Comparison of ENCODE assay signal across 11 cellular contexts in the genomic region with DNA sequence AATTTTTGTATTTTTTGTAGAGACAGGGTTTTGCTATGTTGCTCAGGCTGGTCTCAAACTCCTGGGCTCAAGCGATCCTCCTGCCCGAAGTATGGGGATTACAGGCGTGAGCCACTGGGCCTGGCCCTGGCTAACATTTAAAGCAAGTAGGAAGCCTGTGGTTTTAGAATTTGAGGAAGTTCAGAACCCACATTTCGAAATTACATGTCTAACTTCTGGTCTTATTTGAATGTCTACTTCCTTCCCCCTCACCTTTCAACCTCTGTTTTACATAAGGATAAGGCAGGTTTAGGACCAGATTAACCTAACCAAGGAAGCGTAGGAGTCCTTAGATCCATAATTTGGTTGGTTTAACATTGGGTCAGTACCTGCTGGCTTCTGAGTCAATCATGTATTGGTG.
DNase-seq lines count a peak whose midpoint lies in the region; ATAC-seq and TF ChIP-seq lines count a peak whose summit lies in the region.
"Had no signal": no experiment of that assay in that cellular context is flagged by ENCODE, and none has a peak within 500 bp of the region (broad histone marks: within the 10 kb centered on the region; RNA-seq: fewer than 3 reads in every experiment).

No MANE protein-coding gene starts in this region.

- no peaks in the 10 kb centered on the region for H3K4me1 ChIP-seq in lower lobe of right lung
- no peaks in the 10 kb centered on the region for H3K4me1 ChIP-seq in Caco-2
- H3K4me1 ChIP-seq in A673 (ENCODE audit: insufficient read depth, low read length, poor library complexity, severe bottlenecking) = no peaks in the 10 kb centered on the region
- peaks cover 23% of the 10 kb centered on the region for H3K4me1 ChIP-seq in GM23338 (ENCODE audit: insufficient read depth)

- no peak overlapping the region for H3K4me2 ChIP-seq in GM23338

- no peaks in the 10 kb centered on the region for H3K9me2 ChIP-seq in GM23338 (ENCODE audit: insufficient read depth)

- H3K27me3 ChIP-seq in HL-60 (ENCODE audit: insufficient read depth, poor library complexity, severe bottlenecking) (peaks cover 14% of the 10 kb centered on the region), lower lobe of right lung (ENCODE audit: low read depth) (peaks cover 21% of the 10 kb centered on the region), Caco-2 (replicated peaks; ENCODE audit: control insufficient read depth, insufficient read depth, low read length) (no peaks in the 10 kb centered on the region), A673 (replicated peaks; ENCODE audit: insufficient read depth, low read depth, low read length, poor library complexity) (no peaks in the 10 kb centered on the region), GM23338 (ENCODE audit: insufficient read depth) (no peaks in the 10 kb centered on the region)

- DNase-seq in HL-60 (ENCODE audit: low read depth in 1 of 2, low spot score in 1 of 2) = peak; percentile 36 to 78
- peak; percentile 66 for DNase-seq in lower lobe of right lung
- no peak for DNase-seq in Caco-2
- no peak for DNase-seq in A673 (ENCODE audit: low spot score)
- DNase-seq in GM23338 (ENCODE audit: low spot score) = no peak
- no peak for DNase-seq in activated naive CD8-positive, alpha-beta T cell treated with anti-CD3 and anti-CD28 coated beads, Interleukin-2, amount 50 U/mL, for 24 hours
- DNase-seq: glutamatergic neuron, NCI-H1417 had no signal

- peaks cover 20% of the 10 kb centered on the region for H3K27me3 Mint-ChIP-seq in Caco-2 (ENCODE audit: insufficient read depth, unreplicated experiment)
- H3K27me3 Mint-ChIP-seq in GM23338 (ENCODE audit: insufficient read depth, low read depth, poor library complexity) = no peaks in the 10 kb centered on the region
- peaks cover 27% of the 10 kb centered on the region for H3K27me3 Mint-ChIP-seq in activated naive CD8-positive, alpha-beta T cell treated with anti-CD3 and anti-CD28 coated beads, Interleukin-2, amount 50 U/mL, for 24 hours

- H3K4me3 Mint-ChIP-seq in Caco-2 (ENCODE audit: unreplicated experiment) = no peak overlapping the region
- no peak overlapping the region for H3K4me3 Mint-ChIP-seq in GM23338
- H3K4me3 Mint-ChIP-seq in activated naive CD8-positive, alpha-beta T cell treated with anti-CD3 and anti-CD28 coated beads, Interleukin-2, amount 50 U/mL, for 24 hours = no peak overlapping the region

- H3K9me3 ChIP-seq in lower lobe of right lung = no peaks in the 10 kb centered on the region
- H3K9me3 ChIP-seq in Caco-2 = no peaks in the 10 kb centered on the region
- no peaks in the 10 kb centered on the region for H3K9me3 ChIP-seq in A673 (ENCODE audit: low read depth, low read length, poor library complexity, severe bottlenecking)

- no peaks in the 10 kb centered on the region for H3K36me3 Mint-ChIP-seq in Caco-2 (ENCODE audit: insufficient read depth, unreplicated experiment)
- H3K36me3 Mint-ChIP-seq in GM23338 (ENCODE audit: low read depth) = no peaks in the 10 kb centered on the region
- no peaks in the 10 kb centered on the region for H3K36me3 Mint-ChIP-seq in activated naive CD8-positive, alpha-beta T cell treated with anti-CD3 and anti-CD28 coated beads, Interleukin-2, amount 50 U/mL, for 24 hours (ENCODE audit: low read depth)

- H3K9me3 Mint-ChIP-seq in Caco-2 (ENCODE audit: unreplicated experiment) = no peaks in the 10 kb centered on the region
- H3K9me3 Mint-ChIP-seq in GM23338 = no peaks in the 10 kb centered on the region; the same call in 2 of the 3 replicates
- no peaks in the 10 kb centered on the region for H3K9me3 Mint-ChIP-seq in activated naive CD8-positive, alpha-beta T cell treated with anti-CD3 and anti-CD28 coated beads, Interleukin-2, amount 50 U/mL, for 24 hours

- H3F3A ChIP-seq in GM23338 (replicated peaks; ENCODE audit: low read depth) = no peaks in the 10 kb centered on the region

- H3K36me3 ChIP-seq in lower lobe of right lung = no peaks in the 10 kb centered on the region
- H3K36me3 ChIP-seq in Caco-2 (ENCODE audit: control insufficient read depth, insufficient read depth, low read length) = no peaks in the 10 kb centered on the region
- H3K36me3 ChIP-seq in A673 (ENCODE audit: insufficient read depth, low read length, poor library complexity, severe bottlenecking) = no peaks in the 10 kb centered on the region
- no peaks in the 10 kb centered on the region for H3K36me3 ChIP-seq in GM23338 (ENCODE audit: insufficient read depth)

- no peaks in the 10 kb centered on the region for H4K20me1 ChIP-seq in GM23338 (replicated peaks; ENCODE audit: insufficient read depth)

- intact Hi-C loops in lower lobe of right lung (cut with DNase I) = no loop called here
- intact Hi-C loops in Caco-2 (cut with micrococcal nuclease; ENCODE audit: unreplicated experiment) = no loop called here
- intact Hi-C loops in A673 (cut with micrococcal nuclease; ENCODE audit: unreplicated experiment) = no loop called here

- ATAC-seq in GM18867 (IDR thresholded peaks at IDR 0.05; ENCODE audit: unreplicated experiment) (peak; percentile 89), HG02610 (IDR thresholded peaks at IDR 0.05; ENCODE audit: unreplicated experiment) (peak; percentile 91), lower lobe of right lung (peak; percentile 64 to 72), GM23338 (no peak)
- ATAC-seq in activated naive CD8-positive, alpha-beta T cell treated with anti-CD3 and anti-CD28 coated beads, Interleukin-2, amount 50 U/mL, for 24 hours = no peak

- H3K79me2 ChIP-seq in GM23338 (replicated peaks; ENCODE audit: insufficient read depth) = no peaks in the 10 kb centered on the region

- CTCF ChIA-PET in Caco-2 (lab: Charles Lee) (no interaction called here), A673 (lab: Charles Lee) (no interaction called here)

- TF ChIP-seq CTCF in HL-60 (IDR thresholded peaks at IDR 0.05; ENCODE audit: insufficient read depth, low read length) = no peak
- no peak for TF ChIP-seq CTCF in lower lobe of right lung (IDR thresholded peaks at IDR 0.05)
- TF ChIP-seq CTCF in Caco-2 (IDR thresholded peaks at IDR 0.05; ENCODE audit: insufficient read depth in 1 of 2, low read depth in 1 of 2, low read length in 1 of 2, severe bottlenecking in 1 of 2, unreplicated experiment in 1 of 2) = no peak
- TF ChIP-seq CTCF in A673 (conservative IDR thresholded peaks at IDR 0.05; ENCODE audit: low read depth, low read length) = no peak
- TF ChIP-seq CTCF in GM23338 (conservative IDR thresholded peaks at IDR 0.05; ENCODE audit: low read depth in 2 of 2) = no peak

- H3K27ac ChIP-seq in HL-60 (replicated peaks) = no peak overlapping the region
- H3K27ac ChIP-seq in lower lobe of right lung = no peak overlapping the region
- H3K27ac ChIP-seq in A673 (ENCODE audit: low read depth, low read length, poor library complexity, severe bottlenecking) = no peak overlapping the region
- no peak overlapping the region for H3K27ac ChIP-seq in GM23338 (ENCODE audit: low read depth)
- H3K27ac ChIP-seq: VCaP had no signal

- no TSS peak for BruUV-seq in Caco-2 (replicated peaks; lab: Mats Ljungman, UMichigan)
- no TSS peak for BruUV-seq in A673 (replicated peaks; lab: Mats Ljungman, UMichigan)

- no peak overlapping the region for H3K4me3 ChIP-seq in HL-60 (replicated peaks; ENCODE audit: insufficient read depth, low read length)
- H3K4me3 ChIP-seq in lower lobe of right lung = no peak overlapping the region
- H3K4me3 ChIP-seq in Caco-2 (ENCODE audit: low read depth, low read length) = no peak overlapping the region
- no peak overlapping the region for H3K4me3 ChIP-seq in A673 (ENCODE audit: low read depth, low read length, poor library complexity, severe bottlenecking)
- H3K4me3 ChIP-seq in GM23338 = no peak overlapping the region

- H2AFZ ChIP-seq in GM23338 = no peak overlapping the region

- POLR2A ChIA-PET in Caco-2 (lab: Charles Lee) = no interaction called here
- POLR2A ChIA-PET in A673 (lab: Charles Lee; ENCODE audit: low non-redundant PET) = no interaction called here

- H3K4me1 Mint-ChIP-seq in Caco-2 (ENCODE audit: low read depth, unreplicated experiment) (peaks cover 9% of the 10 kb centered on the region), GM23338 (peaks cover 17% of the 10 kb centered on the region)
- H3K4me1 Mint-ChIP-seq in activated naive CD8-positive, alpha-beta T cell treated with anti-CD3 and anti-CD28 coated beads, Interleukin-2, amount 50 U/mL, for 24 hours = peaks cover 10% of the 10 kb centered on the region

- H3K27ac Mint-ChIP-seq in Caco-2 (ENCODE audit: unreplicated experiment) = no peak overlapping the region
- H3K27ac Mint-ChIP-seq in GM23338 = no peak overlapping the region
- no peak overlapping the region for H3K27ac Mint-ChIP-seq in activated naive CD8-positive, alpha-beta T cell treated with anti-CD3 and anti-CD28 coated beads, Interleukin-2, amount 50 U/mL, for 24 hours

TF ChIP-seq in GM23338, 12 proteins besides CTCF, POLR2A, EP300 and RAD21 (continues in another document):
- TF ChIP-seq, protein P1, sequence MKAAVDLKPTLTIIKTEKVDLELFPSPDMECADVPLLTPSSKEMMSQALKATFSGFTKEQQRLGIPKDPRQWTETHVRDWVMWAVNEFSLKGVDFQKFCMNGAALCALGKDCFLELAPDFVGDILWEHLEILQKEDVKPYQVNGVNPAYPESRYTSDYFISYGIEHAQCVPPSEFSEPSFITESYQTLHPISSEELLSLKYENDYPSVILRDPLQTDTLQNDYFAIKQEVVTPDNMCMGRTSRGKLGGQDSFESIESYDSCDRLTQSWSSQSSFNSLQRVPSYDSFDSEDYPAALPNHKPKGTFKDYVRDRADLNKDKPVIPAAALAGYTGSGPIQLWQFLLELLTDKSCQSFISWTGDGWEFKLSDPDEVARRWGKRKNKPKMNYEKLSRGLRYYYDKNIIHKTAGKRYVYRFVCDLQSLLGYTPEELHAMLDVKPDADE (IDR thresholded peaks at IDR 0.05) = no peak
- TF ChIP-seq ZNF114 (CRISPR knock-in tag; IDR thresholded peaks at IDR 0.05) = no peak
- TF ChIP-seq EZH2 (IDR thresholded peaks at IDR 0.05; ENCODE audit: low read depth, unreplicated experiment) = no peak
- TF ChIP-seq ZNF331 (CRISPR knock-in tag; IDR thresholded peaks at IDR 0.05; ENCODE audit: low read depth) = no peak

Comparison
In these comparisons a context has a peak if more than half of its experiments do, and no peak if none do; other contexts are left out.
1. ATAC-seq: peak in GM18867 (single experiment), HG02610 (single experiment) and lower lobe of right lung (2 of 2); none in GM23338 (single experiment) and activated naive CD8-positive, alpha-beta T cell treated with anti-CD3 and anti-CD28 coated beads, Interleukin-2, amount 50 U/mL, for 24 hours (single experiment).
2. DNase-seq: peak in HL-60 (2 of 2) and lower lobe of right lung (single experiment); none in Caco-2 (0 of 2), A673 (single experiment), GM23338 (single experiment) and activated naive CD8-positive, alpha-beta T cell treated with anti-CD3 and anti-CD28 coated beads, Interleukin-2, amount 50 U/mL, for 24 hours (single experiment).